In genomic region chr1:232308616-232309015, GRCh38 we compare ENCODE assay signal across 13 cellular contexts.
"Had no signal": no experiment of that assay in that cellular context is flagged by ENCODE, and none has a peak within 500 bp of the region (broad histone marks: within the 10 kb centered on the region; RNA-seq: fewer than 3 reads in every experiment).

No MANE protein-coding gene starts in this region.

- H3K4me3 ChIP-seq: heart right ventricle, right atrium auricular region, sigmoid colon, skin epidermis had no signal

- H3K27ac ChIP-seq: right atrium auricular region had no signal

- DNase-seq: effector memory CD8-positive, alpha-beta T cell; foreskin melanocyte; heart right ventricle; hypothalamus; kidney glomerular epithelial cell; natural killer cell; posterior cingulate gyrus; sigmoid colon; stimulated activated CD4-positive, alpha-beta T cell treated with anti-CD3 and anti-CD28 coated beads, Interleukin-12 subunit alpha, Interleukin-12 subunit beta, amount 100 ng/mL, for 4 hours; stimulated activated naive CD4-positive, alpha-beta T cell treated with Interleukin-2 at 50 U/mL for 16 hours; trophoblast cell had no signal

- H3K36me3 ChIP-seq: heart right ventricle, right atrium auricular region, sigmoid colon had no signal

- ATAC-seq: effector memory CD8-positive, alpha-beta T cell; heart right ventricle; natural killer cell had no signal

- H3K27me3 ChIP-seq: heart right ventricle, right atrium auricular region, sigmoid colon had no signal
